Comparison of ENCODE assay signal across 1 cellular context in genomic region chr17:19977360-19978205, GRCh38.
A peak's percentile ranks its signal among the peaks of the same experiment; 100 is the strongest.
TF ChIP-seq lines count a peak whose summit lies in the region.

Gene AKAP10 (minus strand): TSS chr17:19977828. CDS start chr17:19977679, 149 bp downstream.

TF ChIP-seq in HepG2, 621 proteins besides CTCF, POLR2A, EP300 and RAD21 (continued from another document and continues in another):
- no peak for TF ChIP-seq TRAFD1 (CRISPR knock-in tag; IDR thresholded peaks at IDR 0.05; ENCODE audit: borderline replicate concordance)
- TF ChIP-seq, protein P1, sequence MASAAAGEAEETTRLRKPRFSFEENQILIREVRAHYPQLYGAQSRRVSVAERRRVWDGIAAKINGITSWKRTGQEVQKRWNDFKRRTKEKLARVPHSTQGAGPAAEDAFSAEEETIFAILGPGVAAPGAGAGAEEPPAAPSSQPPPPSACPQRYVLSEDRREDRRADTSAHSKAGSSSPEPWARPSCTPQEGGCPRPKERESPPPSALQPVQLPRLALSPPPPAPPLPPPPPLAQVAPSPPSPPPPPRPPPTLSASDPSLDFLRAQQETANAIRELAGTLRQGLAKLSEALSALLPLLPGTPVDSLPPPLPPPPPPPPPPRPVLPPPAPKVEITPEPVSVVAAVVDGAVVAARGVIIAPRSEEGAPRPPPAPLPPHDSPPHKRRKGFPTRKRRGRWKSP (CRISPR knock-in tag; IDR thresholded peaks at IDR 0.05), result no peak
- peak; percentile 90 for TF ChIP-seq FOXC1 (CRISPR knock-in tag; IDR thresholded peaks at IDR 0.05; ENCODE audit: borderline replicate concordance)
- TF ChIP-seq MZF1 (CRISPR knock-in tag; IDR thresholded peaks at IDR 0.05; ENCODE audit: borderline replicate concordance), result no peak
- 0 out of 2 replicates have a peak, but pooled peaks have one; percentile 39 for TF ChIP-seq EED (CRISPR knock-in tag; IDR thresholded peaks at IDR 0.05)
- no peak; the same call in 1 of the 2 replicates for TF ChIP-seq SP2 (CRISPR knock-in tag; IDR thresholded peaks at IDR 0.05)
- peak; percentile 93; the same call in 1 of the 2 replicates for TF ChIP-seq DMTF1 (CRISPR knock-in tag; IDR thresholded peaks at IDR 0.05)
- no peak for TF ChIP-seq ZBTB49 (CRISPR knock-in tag; IDR thresholded peaks at IDR 0.05; ENCODE audit: borderline replicate concordance)
- TF ChIP-seq, protein P2, sequence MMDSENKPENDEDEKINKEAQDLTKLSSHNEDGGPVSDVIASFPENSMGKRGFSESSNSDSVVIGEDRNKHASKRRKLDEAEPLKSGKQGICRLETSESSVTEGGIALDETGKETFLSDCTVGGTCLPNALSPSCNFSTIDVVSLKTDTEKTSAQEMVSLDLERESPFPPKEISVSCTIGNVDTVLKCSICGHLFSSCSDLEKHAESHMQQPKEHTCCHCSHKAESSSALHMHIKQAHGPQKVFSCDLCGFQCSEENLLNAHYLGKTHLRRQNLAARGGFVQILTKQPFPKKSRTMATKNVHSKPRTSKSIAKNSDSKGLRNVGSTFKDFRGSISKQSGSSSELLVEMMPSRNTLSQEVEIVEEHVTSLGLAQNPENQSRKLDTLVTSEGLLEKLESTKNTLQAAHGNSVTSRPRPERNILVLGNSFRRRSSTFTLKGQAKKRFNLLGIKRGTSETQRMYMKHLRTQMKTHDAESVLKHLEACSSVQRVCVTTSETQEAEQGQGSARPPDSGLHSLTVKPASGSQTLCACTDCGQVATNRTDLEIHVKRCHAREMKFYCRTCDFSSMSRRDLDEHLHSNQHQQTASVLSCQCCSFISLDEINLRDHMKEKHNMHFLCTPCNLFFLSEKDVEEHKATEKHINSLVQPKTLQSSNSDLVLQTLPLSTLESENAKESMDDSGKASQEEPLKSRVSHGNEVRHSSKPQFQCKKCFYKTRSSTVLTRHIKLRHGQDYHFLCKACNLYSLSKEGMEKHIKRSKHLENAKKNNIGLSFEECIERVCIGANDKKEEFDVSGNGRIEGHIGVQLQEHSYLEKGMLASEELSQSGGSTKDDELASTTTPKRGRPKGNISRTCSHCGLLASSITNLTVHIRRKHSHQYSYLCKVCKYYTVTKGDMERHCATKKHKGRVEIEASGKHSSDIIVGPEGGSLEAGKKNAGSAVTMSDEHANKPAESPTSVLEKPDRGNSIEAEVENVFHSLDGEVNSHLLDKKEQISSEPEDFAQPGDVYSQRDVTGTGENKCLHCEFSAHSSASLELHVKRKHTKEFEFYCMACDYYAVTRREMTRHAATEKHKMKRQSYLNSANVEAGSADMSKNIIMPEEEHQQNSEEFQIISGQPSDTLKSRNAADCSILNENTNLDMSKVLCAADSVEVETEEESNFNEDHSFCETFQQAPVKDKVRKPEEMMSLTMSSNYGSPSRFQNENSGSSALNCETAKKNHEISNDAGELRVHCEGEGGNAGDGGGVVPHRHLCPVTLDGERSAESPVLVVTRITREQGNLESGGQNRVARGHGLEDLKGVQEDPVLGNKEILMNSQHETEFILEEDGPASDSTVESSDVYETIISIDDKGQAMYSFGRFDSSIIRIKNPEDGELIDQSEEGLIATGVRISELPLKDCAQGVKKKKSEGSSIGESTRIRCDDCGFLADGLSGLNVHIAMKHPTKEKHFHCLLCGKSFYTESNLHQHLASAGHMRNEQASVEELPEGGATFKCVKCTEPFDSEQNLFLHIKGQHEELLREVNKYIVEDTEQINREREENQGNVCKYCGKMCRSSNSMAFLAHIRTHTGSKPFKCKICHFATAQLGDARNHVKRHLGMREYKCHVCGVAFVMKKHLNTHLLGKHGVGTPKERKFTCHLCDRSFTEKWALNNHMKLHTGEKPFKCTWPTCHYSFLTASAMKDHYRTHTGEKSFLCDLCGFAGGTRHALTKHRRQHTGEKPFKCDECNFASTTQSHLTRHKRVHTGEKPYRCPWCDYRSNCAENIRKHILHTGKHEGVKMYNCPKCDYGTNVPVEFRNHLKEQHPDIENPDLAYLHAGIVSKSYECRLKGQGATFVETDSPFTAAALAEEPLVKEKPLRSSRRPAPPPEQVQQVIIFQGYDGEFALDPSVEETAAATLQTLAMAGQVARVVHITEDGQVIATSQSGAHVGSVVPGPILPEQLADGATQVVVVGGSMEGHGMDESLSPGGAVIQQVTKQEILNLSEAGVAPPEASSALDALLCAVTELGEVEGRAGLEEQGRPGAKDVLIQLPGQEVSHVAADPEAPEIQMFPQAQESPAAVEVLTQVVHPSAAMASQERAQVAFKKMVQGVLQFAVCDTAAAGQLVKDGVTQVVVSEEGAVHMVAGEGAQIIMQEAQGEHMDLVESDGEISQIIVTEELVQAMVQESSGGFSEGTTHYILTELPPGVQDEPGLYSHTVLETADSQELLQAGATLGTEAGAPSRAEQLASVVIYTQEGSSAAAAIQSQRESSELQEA (CRISPR knock-in tag; IDR thresholded peaks at IDR 0.05; ENCODE audit: not compliant biosample characterization), result peak; percentile 90
- no peak; the same call in 1 of the 2 replicates for TF ChIP-seq ZNF260 (CRISPR knock-in tag; IDR thresholded peaks at IDR 0.05; ENCODE audit: borderline replicate concordance, low read depth)
- TF ChIP-seq, protein P3, sequence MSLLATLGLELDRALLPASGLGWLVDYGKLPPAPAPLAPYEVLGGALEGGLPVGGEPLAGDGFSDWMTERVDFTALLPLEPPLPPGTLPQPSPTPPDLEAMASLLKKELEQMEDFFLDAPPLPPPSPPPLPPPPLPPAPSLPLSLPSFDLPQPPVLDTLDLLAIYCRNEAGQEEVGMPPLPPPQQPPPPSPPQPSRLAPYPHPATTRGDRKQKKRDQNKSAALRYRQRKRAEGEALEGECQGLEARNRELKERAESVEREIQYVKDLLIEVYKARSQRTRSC (CRISPR knock-in tag; IDR thresholded peaks at IDR 0.05; ENCODE audit: low read depth), result peak; percentile 76; the same call in 1 of the 2 replicates
- peak; percentile 94; the same call in 1 of the 2 replicates for TF ChIP-seq ISX (CRISPR knock-in tag; conservative IDR thresholded peaks at IDR 0.05)
- TF ChIP-seq ZNF468 (CRISPR knock-in tag; IDR thresholded peaks at IDR 0.05), result no peak
- no peak for TF ChIP-seq RFX5 (IDR thresholded peaks at IDR 0.05; ENCODE audit: low read depth, low read length)
- TF ChIP-seq THYN1 (CRISPR knock-in tag; IDR thresholded peaks at IDR 0.05; ENCODE audit: borderline replicate concordance, low read depth), result no peak
- TF ChIP-seq, protein P4, sequence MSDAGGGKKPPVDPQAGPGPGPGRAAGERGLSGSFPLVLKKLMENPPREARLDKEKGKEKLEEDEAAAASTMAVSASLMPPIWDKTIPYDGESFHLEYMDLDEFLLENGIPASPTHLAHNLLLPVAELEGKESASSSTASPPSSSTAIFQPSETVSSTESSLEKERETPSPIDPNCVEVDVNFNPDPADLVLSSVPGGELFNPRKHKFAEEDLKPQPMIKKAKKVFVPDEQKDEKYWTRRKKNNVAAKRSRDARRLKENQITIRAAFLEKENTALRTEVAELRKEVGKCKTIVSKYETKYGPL (CRISPR knock-in tag; IDR thresholded peaks at IDR 0.05), result peak; percentile 67; the same call in 1 of the 2 replicates
- TF ChIP-seq SUZ12 (IDR thresholded peaks at IDR 0.05; ENCODE audit: low read depth, low read length), result no peak
- TF ChIP-seq, protein P5, sequence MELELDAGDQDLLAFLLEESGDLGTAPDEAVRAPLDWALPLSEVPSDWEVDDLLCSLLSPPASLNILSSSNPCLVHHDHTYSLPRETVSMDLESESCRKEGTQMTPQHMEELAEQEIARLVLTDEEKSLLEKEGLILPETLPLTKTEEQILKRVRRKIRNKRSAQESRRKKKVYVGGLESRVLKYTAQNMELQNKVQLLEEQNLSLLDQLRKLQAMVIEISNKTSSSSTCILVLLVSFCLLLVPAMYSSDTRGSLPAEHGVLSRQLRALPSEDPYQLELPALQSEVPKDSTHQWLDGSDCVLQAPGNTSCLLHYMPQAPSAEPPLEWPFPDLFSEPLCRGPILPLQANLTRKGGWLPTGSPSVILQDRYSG (CRISPR knock-in tag; IDR thresholded peaks at IDR 0.05), result peak; percentile 84
- TF ChIP-seq ZNF335 (CRISPR knock-in tag; IDR thresholded peaks at IDR 0.05), result no peak
- peak; percentile 80; the same call in 1 of the 2 replicates for TF ChIP-seq NR0B2 (CRISPR knock-in tag; IDR thresholded peaks at IDR 0.05)
- peak; percentile 79 for TF ChIP-seq PITX1 (CRISPR knock-in tag; IDR thresholded peaks at IDR 0.05)
- TF ChIP-seq BCL3 (CRISPR knock-in tag; IDR thresholded peaks at IDR 0.05), result peak; percentile 94
- TF ChIP-seq ZNF614 (CRISPR knock-in tag; IDR thresholded peaks at IDR 0.05; ENCODE audit: borderline replicate concordance), result no peak
- TF ChIP-seq ZNF160 (CRISPR knock-in tag; IDR thresholded peaks at IDR 0.05), result peak; percentile 67; the same call in 1 of the 2 replicates
- TF ChIP-seq ZNF281 (CRISPR knock-in tag; IDR thresholded peaks at IDR 0.05; ENCODE audit: borderline replicate concordance), result peak; percentile 96
- TF ChIP-seq HMG20A (CRISPR knock-in tag; IDR thresholded peaks at IDR 0.05; ENCODE audit: borderline replicate concordance), result 0 out of 2 replicates have a peak, but pooled peaks have one; percentile 10
- no peak; the same call in 1 of the 2 replicates for TF ChIP-seq TOPORS (CRISPR knock-in tag; IDR thresholded peaks at IDR 0.05)
- TF ChIP-seq TMF1 (CRISPR knock-in tag; IDR thresholded peaks at IDR 0.05; ENCODE audit: low read depth), result peak; percentile 87
- no peak for TF ChIP-seq STAG1 (CRISPR knock-in tag; IDR thresholded peaks at IDR 0.05)
- TF ChIP-seq ATM (IDR thresholded peaks at IDR 0.05; ENCODE audit: borderline replicate concordance), result no peak
- TF ChIP-seq ZNF337 (CRISPR knock-in tag; IDR thresholded peaks at IDR 0.05; ENCODE audit: borderline replicate concordance, low read depth), result no peak; the same call in 1 of the 2 replicates
